ENCODE assay signal across 22 cellular contexts in the genomic region with DNA sequence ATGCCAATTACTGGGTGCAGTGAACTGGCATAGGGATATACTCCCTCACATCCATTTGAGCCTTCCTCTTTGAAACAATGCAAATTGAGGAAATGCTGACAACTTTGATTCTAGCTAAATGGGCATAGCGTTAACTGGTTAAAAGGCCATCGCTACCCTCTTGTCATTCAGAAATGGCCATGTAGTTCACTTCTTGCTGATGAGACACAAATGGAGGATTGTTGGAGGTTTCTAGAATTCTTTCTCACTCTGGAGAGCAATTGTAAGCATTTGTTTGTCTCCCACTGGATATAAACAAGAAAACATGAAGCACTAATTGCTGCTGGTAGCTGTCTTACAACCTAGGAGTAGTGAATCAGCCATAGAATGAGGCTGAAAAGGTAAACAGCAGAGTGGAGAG. TPM values are rescaled to one million over a fixed set of nuclear protein-coding genes. Genes with fewer than 3 reads are reported as not detected.
DNase-seq lines count a peak whose midpoint lies in the region; ATAC-seq, FAIRE-seq and TF ChIP-seq lines count a peak whose summit lies in the region.
"Had no signal": no experiment of that assay in that cellular context is flagged by ENCODE, and none has a peak within 500 bp of the region (broad histone marks: within the 10 kb centered on the region; RNA-seq: fewer than 3 reads in every experiment).

No MANE protein-coding gene starts in this region.

- H3K79me2 ChIP-seq in GM23338 (replicated peaks; ENCODE audit: insufficient read depth) (no peaks in the 10 kb centered on the region), K562 (ENCODE audit: control insufficient read depth, insufficient read depth, low read length) (no peaks in the 10 kb centered on the region)

- TF ChIP-seq EP300 in A549 (IDR thresholded peaks at IDR 0.05) (no peak), K562 (IDR thresholded peaks at IDR 0.05; ENCODE audit: low read length) (no peak)

- peaks cover 8% of the 10 kb centered on the region; the same call in 1 of the 2 replicates for H3K9me2 ChIP-seq in GM23338 (ENCODE audit: insufficient read depth)

- CTCF ChIA-PET in A549 (lab: Yijun Ruan, JAX) (interaction anchor here (1.5 kb wide), 1 partner anchor 10 kb away, joined by 3 read pairs; no protein-coding TSS in a partner anchor), K562 (lab: Yijun Ruan, JAX; ENCODE audit: low intra/inter-chr PET ratio) (no interaction called here)

- H3K9me3 ChIP-seq in A549 = 0 out of 3 replicates have a peak, but pooled peaks cover 2% of the 10 kb centered on the region
- no peaks in the 10 kb centered on the region; the same call in 1 of the 2 replicates for H3K9me3 ChIP-seq in K562 (replicated peaks; ENCODE audit: control insufficient read depth, insufficient read depth, low read depth, low read length)

- H3K27ac Mint-ChIP-seq in GM23338 = no peak overlapping the region
- H3K27ac Mint-ChIP-seq: B cell; CD4-positive, alpha-beta T cell; CD8-positive, alpha-beta T cell had no signal

- H3K4me3 ChIP-seq in A549 (no peak overlapping the region), GM23338 (no peak overlapping the region), K562 (no peak overlapping the region)
- H3K4me3 ChIP-seq: BLaER1 treated with 17β-estradiol and CSF1 and Interleukin-3, amounts not matched to agents 10 nM and 100 nM had no signal

- H3K27ac ChIP-seq in A549 (no peak overlapping the region), GM23338 (ENCODE audit: low read depth) (0 out of 2 replicates have a peak overlapping the region, but pooled peaks have one; percentile 19), K562 (ENCODE audit: extremely low read depth, low read depth, low read length) (no peak overlapping the region)
- H3K27ac ChIP-seq: BLaER1 treated with 17β-estradiol and CSF1 and Interleukin-3, amounts not matched to agents 10 nM and 100 nM; C4-2B had no signal

- WGBS in A549 (ENCODE audit: missing lambda C conversion rate) = 100% methylated on average over 2 of the region's 2 CpGs
- 90% methylated on average over 2 of the region's 2 CpGs for WGBS in K562 (ENCODE audit: insufficient coverage, low coverage, missing lambda C conversion rate)

- BruUV-seq in K562 (replicated peaks; lab: Mats Ljungman, UMichigan) = no TSS peak

- no peak for FAIRE-seq in A549 (lab: Jason Lieb, UNC)
- no peak for FAIRE-seq in K562 (lab: Jason Lieb, UNC)
- FAIRE-seq: A204.1, D721Med, G401.6, GM12891, GM19239 had no signal

- ATAC-seq in A549 = no peak
- ATAC-seq in GM23338 = no peak
- ATAC-seq in K562 = no peak
- ATAC-seq in HG03565 (IDR thresholded peaks at IDR 0.05; ENCODE audit: unreplicated experiment) = no peak
- no peak for ATAC-seq in Right ventricle myocardium superior (ENCODE audit: poor library complexity)
- ATAC-seq: CD8-positive, alpha-beta T cell had no signal

- H3K9me3 Mint-ChIP-seq in GM23338 = peaks cover 36% of the 10 kb centered on the region
- H3K9me3 Mint-ChIP-seq: CD4-positive, alpha-beta T cell; CD8-positive, alpha-beta T cell had no signal

- peaks cover 11% of the 10 kb centered on the region for H3K27me3 Mint-ChIP-seq in GM23338 (ENCODE audit: insufficient read depth, low read depth, poor library complexity)
- H3K27me3 Mint-ChIP-seq: B cell; CD4-positive, alpha-beta T cell had no signal

- POLR2A ChIA-PET in A549 (lab: Yijun Ruan, JAX) = no interaction called here
- POLR2A ChIA-PET in K562 (lab: Yijun Ruan, JAX) = interaction anchor here (1.2 to 2.9 kb wide), 4 partner anchors 14 to 223 kb away, joined by 3 to 19 read pairs (median 3); partner anchors contain the start of genes KLHL20 and PRDX6

- H3K9me1 ChIP-seq in K562 (ENCODE audit: control insufficient read depth, insufficient read depth, low read length) = no peaks in the 10 kb centered on the region

- DNase-seq in A549 (ENCODE audit: low read depth in 1 of 2, low spot score in 1 of 2) (no peak), GM23338 (ENCODE audit: low spot score) (no peak), K562 (ENCODE audit: extremely low read depth in 1 of 4, low spot score in 3 of 4) (no peak), Right ventricle myocardium superior (no peak), NCI-H526 (lab: John Stamatoyannopoulos, UW) (no peak)
- DNase-seq: 8988T; AML-193; Caco-2; Calu3; CD4-positive, alpha-beta T cell; CD8-positive, alpha-beta T cell; DMS79 treated with DMSO at 0.1 percent for 48 hours; GF-D8 had no signal

- H3K9ac ChIP-seq in K562 (ENCODE audit: insufficient read depth in 1 of 2, low read depth in 2 of 2, low read length in 2 of 2) = no peak overlapping the region
- H3K9ac ChIP-seq: BLaER1 treated with 17β-estradiol and CSF1 and Interleukin-3, amounts not matched to agents 10 nM and 100 nM had no signal

- H4K20me1 ChIP-seq in GM23338 (replicated peaks; ENCODE audit: insufficient read depth) = no peaks in the 10 kb centered on the region
- H4K20me1 ChIP-seq in K562 (replicated peaks; ENCODE audit: control insufficient read depth, insufficient read depth, low read length) = no peaks in the 10 kb centered on the region
- H4K20me1 ChIP-seq: BLaER1 treated with 17β-estradiol and CSF1 and Interleukin-3, amounts not matched to agents 10 nM and 100 nM had no signal

- H3K4me3 Mint-ChIP-seq in GM23338 = no peak overlapping the region
- H3K4me3 Mint-ChIP-seq: B cell; CD4-positive, alpha-beta T cell; CD8-positive, alpha-beta T cell had no signal

- TF ChIP-seq RAD21 in A549 (conservative IDR thresholded peaks at IDR 0.05 in 1 of 2, IDR thresholded peaks at IDR 0.05 in 1 of 2) (no peak), K562 (CRISPR knock-in tag; conservative IDR thresholded peaks at IDR 0.05 in 1 of 2, IDR thresholded peaks at IDR 0.05 in 1 of 2) (no peak)

- peaks cover 9% of the 10 kb centered on the region for H3K4me1 Mint-ChIP-seq in GM23338
- H3K4me1 Mint-ChIP-seq: B cell had no signal

- no peak for TF ChIP-seq POLR2A in A549 (IDR thresholded peaks at IDR 0.05; ENCODE audit: low read length)
- no peak for TF ChIP-seq POLR2A in K562 (conservative IDR thresholded peaks at IDR 0.05)

- H3K4me2 ChIP-seq in A549 (no peak overlapping the region), GM23338 (no peak overlapping the region), K562 (ENCODE audit: insufficient read depth, low read length) (no peak overlapping the region)
- H3K4me2 ChIP-seq: BLaER1 treated with 17β-estradiol and CSF1 and Interleukin-3, amounts not matched to agents 10 nM and 100 nM had no signal

- in situ Hi-C loops in K562 (cut with MboI) = no loop called here

- intact Hi-C loops in K562 (cut with micrococcal nuclease) (no loop called here), Right ventricle myocardium superior (cut with DNase I) (no loop called here)

- H3K27me3 ChIP-seq in GM23338 (ENCODE audit: insufficient read depth) = no peaks in the 10 kb centered on the region
- H3K27me3 ChIP-seq in K562 (ENCODE audit: control insufficient read depth in 2 of 2, insufficient read depth in 2 of 2, low read length in 2 of 2) = no peaks in the 10 kb centered on the region
- H3K27me3 ChIP-seq: BLaER1 treated with 17β-estradiol and CSF1 and Interleukin-3, amounts not matched to agents 10 nM and 100 nM had no signal

- H3K36me3 Mint-ChIP-seq in GM23338 (ENCODE audit: low read depth) = peaks cover 76% of the 10 kb centered on the region

- peaks cover 22% of the 10 kb centered on the region for H3K36me3 ChIP-seq in GM23338 (ENCODE audit: insufficient read depth)
- H3K36me3 ChIP-seq in K562 (ENCODE audit: control insufficient read depth, insufficient read depth, low read length) = peaks cover 29% of the 10 kb centered on the region

- H3F3A ChIP-seq in GM23338 (replicated peaks; ENCODE audit: low read depth) = no peaks in the 10 kb centered on the region

- H2AFZ ChIP-seq in GM23338 (no peak overlapping the region), K562 (ENCODE audit: low read depth, low read length) (no peak overlapping the region)

- TF ChIP-seq CTCF in A549 (IDR thresholded peaks at IDR 0.05) = no peak
- no peak for TF ChIP-seq CTCF in GM23338 (conservative IDR thresholded peaks at IDR 0.05; ENCODE audit: low read depth in 2 of 2)
- no peak for TF ChIP-seq CTCF in K562 (IDR thresholded peaks at IDR 0.05 in 2 of 3, conservative IDR thresholded peaks at IDR 0.05 in 1 of 3; ENCODE audit: insufficient read depth in 2 of 3, low read depth in 1 of 3, low read length in 3 of 3)

- H3K4me1 ChIP-seq in A549 = no peaks in the 10 kb centered on the region
- peaks cover 8% of the 10 kb centered on the region for H3K4me1 ChIP-seq in GM23338 (ENCODE audit: insufficient read depth)
- H3K4me1 ChIP-seq in K562 (replicated peaks in 1 of 2; ENCODE audit: control insufficient read depth in 2 of 2, insufficient read depth in 2 of 2, low read length in 2 of 2) = no peaks in the 10 kb centered on the region; a peak in 1 of 5 replicates
- H3K4me1 ChIP-seq: BLaER1 treated with 17β-estradiol and CSF1 and Interleukin-3, amounts not matched to agents 10 nM and 100 nM had no signal

TF ChIP-seq in K562, 482 proteins besides CTCF, POLR2A, EP300 and RAD21 (continues in another document):
- TF ChIP-seq C11orf30 (IDR thresholded peaks at IDR 0.05; ENCODE audit: low read depth) = peak; percentile 37; the same call in 1 of the 2 replicates

RNA-seq across cellular contexts. Expression of gene PRDX6, which starts 14.4 kb away (rescaled TPM):
- polyA plus RNA-seq in A549 (2011; rRNA removed) = 246 and 308 TPM in 2 replicates
- polyA plus RNA-seq in A549 (2012; cell fraction: cytosol; rRNA removed) = 121 and 134 TPM in 2 replicates
- polyA plus RNA-seq in A549 (2012; cell fraction: nucleus; rRNA removed) = 71.0 and 92.8 TPM in 2 replicates
- 246 to 251 TPM (median 250 TPM) in 3 replicates for polyA plus RNA-seq in A549 (2017; fragmentation: RNase III; extraction: RNeasy Plus Mini Kit Qiagen cat#74134 plus additional on column Dnase treatment)
- polyA minus RNA-seq in A549 (2011; rRNA and poly(A)+ RNA removed) = 264 and 296 TPM in 2 replicates
- 448 and 516 TPM in 2 replicates for total RNA-seq in GM23338 (2014; rRNA removed; shearing (Covaris generic))
- 726 and 746 TPM in 2 replicates for polyA plus RNA-seq in GM23338 (2016; fragmentation: Nextera tagmentation; extraction: Ambion mirVana)
- total RNA-seq in K562 (2011; cell fraction: chromatin; rRNA removed; ENCODE audit: low replicate concordance) = 92.6 and 207 TPM in 2 replicates
- total RNA-seq in K562 (2011; cell fraction: nucleolus; rRNA removed) = 94.7 and 99.7 TPM in 2 replicates
- 162 and 225 TPM in 2 replicates for total RNA-seq in K562 (2011; cell fraction: nucleoplasm; rRNA removed)
- total RNA-seq in K562 (2014; rRNA removed) = 288 and 356 TPM in 2 replicates
- 610 and 692 TPM in 2 replicates for total RNA-seq in K562 (2014; rRNA removed; fragmentation: Illumina TruSeq; extraction: Trizol)
- total RNA-seq in K562 (2015; rRNA removed; fragmentation: Illumina TruSeq; extraction: Trizol) = 447 and 473 TPM in 2 replicates
- 540 and 565 TPM in 2 replicates for total RNA-seq in K562 (2021)
- polyA plus RNA-seq in K562 (2011; rRNA removed) = 667 and 707 TPM in 2 replicates
- polyA plus RNA-seq in K562 (2011; cell fraction: cytosol; rRNA removed) = 284 and 513 TPM in 2 replicates
- 318 and 427 TPM in 2 replicates for polyA plus RNA-seq in K562 (2011; cell fraction: nucleus; rRNA removed)
- 371 and 470 TPM in 2 replicates for polyA plus RNA-seq in K562 (2012)
- 636 and 642 TPM in 2 replicates for polyA plus RNA-seq in K562 (2014; fragmentation: Illumina TruSeq; extraction: Trizol)
- polyA plus RNA-seq in K562 (2014; fragmentation: Nextera tagmentation; extraction: Ambion mirVana) = 1,000 to 10,000 TPM in 1 of 2 experiments, 100 to 1,000 TPM in 1; 884 to 1,082 TPM
- polyA plus RNA-seq in K562 (2014; rRNA removed) = 277 and 291 TPM in 2 replicates
- 909 and 927 TPM in 2 replicates for polyA minus RNA-seq in K562 (2011; rRNA and poly(A)+ RNA removed)
- 447 and 551 TPM in 2 replicates for polyA minus RNA-seq in K562 (2011; cell fraction: cytosol; rRNA and poly(A)+ RNA removed)
- 125 and 223 TPM in 2 replicates for polyA minus RNA-seq in K562 (2011; cell fraction: nucleus; rRNA and poly(A)+ RNA removed)
- 539 TPM for total RNA-seq in Right ventricle myocardium superior

Comparison
In these comparisons a context has a peak if more than half of its experiments do, and no peak if none do; other contexts are left out.
1. Of the 35 proteins assayed by ChIP-seq in both K562 and A549: peak only in K562: none; only in A549: MAFK; in both: none; in neither: 34.